ENCODE assay signal across 24 cellular contexts in genomic region chr15:35843453-35843852, GRCh38.
DNase-seq lines count a peak whose midpoint lies in the region; ATAC-seq and TF ChIP-seq lines count a peak whose summit lies in the region.
"Had no signal": no experiment of that assay in that cellular context is flagged by ENCODE, and none has a peak within 500 bp of the region (broad histone marks: within the 10 kb centered on the region; RNA-seq: fewer than 3 reads in every experiment).

No MANE protein-coding gene starts in this region.

- no peak overlapping the region for H3K4me3 ChIP-seq in left lung
- no peak overlapping the region for H3K4me3 ChIP-seq in HAP-1
- no peak overlapping the region for H3K4me3 ChIP-seq in lower lobe of right lung
- H3K4me3 ChIP-seq: BLaER1, GM12878 had no signal

- H3K36me3 ChIP-seq in left lung = no peaks in the 10 kb centered on the region
- H3K36me3 ChIP-seq in HAP-1 (replicated peaks) = no peaks in the 10 kb centered on the region
- no peaks in the 10 kb centered on the region for H3K36me3 ChIP-seq in lower lobe of right lung
- H3K36me3 ChIP-seq: BLaER1 had no signal

- in situ Hi-C loops in HAP-1 (cut with MboI; ENCODE audit: low sequenced_read_pairs) = no loop called here

- peaks cover 53% of the 10 kb centered on the region for H3K4me1 Mint-ChIP-seq in nephron
- H3K4me1 Mint-ChIP-seq: B cell; CD14-positive monocyte; CD4-positive, alpha-beta memory T cell; CD4-positive, CD25-positive, alpha-beta regulatory T cell; CD8-positive, alpha-beta memory T cell had no signal

- no peaks in the 10 kb centered on the region for H3K9me3 ChIP-seq in left lung
- H3K9me3 ChIP-seq in HAP-1 = no peaks in the 10 kb centered on the region
- H3K9me3 ChIP-seq in lower lobe of right lung = no peaks in the 10 kb centered on the region
- H3K9me3 ChIP-seq: BLaER1 had no signal

- intact Hi-C loops in left lung (cut with DNase I) = no loop called here
- intact Hi-C loops in lower lobe of right lung (cut with DNase I) = no loop called here

- H3K4me3 Mint-ChIP-seq in nephron = no peak overlapping the region
- H3K4me3 Mint-ChIP-seq: B cell; CD14-positive monocyte; CD4-positive, alpha-beta memory T cell; CD4-positive, CD25-positive, alpha-beta regulatory T cell; CD8-positive, alpha-beta memory T cell had no signal

- H3K27ac ChIP-seq in left lung (no peak overlapping the region), lower lobe of right lung (no peak overlapping the region)
- H3K27ac ChIP-seq: BLaER1 had no signal

- H3K9me3 Mint-ChIP-seq in nephron = no peaks in the 10 kb centered on the region

- peak overlapping the region; percentile 79 to 93 (median 92) for H3K27ac Mint-ChIP-seq in nephron
- H3K27ac Mint-ChIP-seq: B cell; CD14-positive monocyte; CD4-positive, alpha-beta memory T cell; CD4-positive, CD25-positive, alpha-beta regulatory T cell had no signal

- H3K27me3 ChIP-seq in left lung = no peaks in the 10 kb centered on the region
- 0 out of 2 replicates have a peak, but pooled peaks cover 3% of the 10 kb centered on the region for H3K27me3 ChIP-seq in HAP-1 (ENCODE audit: low read depth)
- H3K27me3 ChIP-seq in lower lobe of right lung (ENCODE audit: low read depth) = no peaks in the 10 kb centered on the region
- H3K27me3 ChIP-seq: BLaER1 had no signal

- DNase-seq in SK-N-DZ (ENCODE audit: low spot score) (peak; percentile 96), left lung (no peak), HAP-1 (ENCODE audit: low spot score in 2 of 2) (no peak), lower lobe of right lung (no peak)
- DNase-seq: 8988T; AML-193; C1 segment of cervical spinal cord; CD4-positive, alpha-beta memory T cell; CD4-positive, CD25-positive, alpha-beta regulatory T cell; CD8-positive, alpha-beta memory T cell; COR-L47; DMS 273 treated with DMSO at 0.1 percent for 48 hours; DMS153; DMS53; DMS79; DND-41; EL; GDM1 had no signal

- H3K27me3 Mint-ChIP-seq in nephron (ENCODE audit: low read depth) = no peaks in the 10 kb centered on the region
- H3K27me3 Mint-ChIP-seq: B cell had no signal

- TF ChIP-seq CTCF in nephron (IDR thresholded peaks at IDR 0.05; ENCODE audit: unreplicated experiment in 3 of 3) (no peak), left lung (IDR thresholded peaks at IDR 0.05) (no peak), lower lobe of right lung (IDR thresholded peaks at IDR 0.05) (no peak)

- no peaks in the 10 kb centered on the region for H3K36me3 Mint-ChIP-seq in nephron (ENCODE audit: low read depth)
- H3K36me3 Mint-ChIP-seq: CD14-positive monocyte; CD4-positive, alpha-beta memory T cell; CD4-positive, CD25-positive, alpha-beta regulatory T cell; CD8-positive, alpha-beta memory T cell had no signal

- H3K4me1 ChIP-seq in left lung (no peaks in the 10 kb centered on the region), HAP-1 (no peaks in the 10 kb centered on the region), lower lobe of right lung (no peaks in the 10 kb centered on the region)
- H3K4me1 ChIP-seq: BLaER1 had no signal

- ATAC-seq in SK-N-SH treated with all-trans-retinoic acid at 6 μM for 48 hours (peak; percentile 45; the same call in 2 of the 3 replicates), left lung (no peak), lower lobe of right lung (no peak)
- ATAC-seq: GM12878 had no signal

TF ChIP-seq in SK-N-SH treated with all-trans-retinoic acid at 6 μM for 48 hours, 23 proteins besides CTCF, POLR2A, EP300 and RAD21:
- TF ChIP-seq ISL1 (CRISPR knock-in tag; IDR thresholded peaks at IDR 0.05) = peak; percentile 24; the same call in 1 of the 2 replicates
- no peak for TF ChIP-seq TSHZ2 (CRISPR knock-in tag; IDR thresholded peaks at IDR 0.05)
- TF ChIP-seq OSR1 (CRISPR knock-in tag; IDR thresholded peaks at IDR 0.05) = no peak
